ENCODE assay signal across 18 cellular contexts in the genomic region with DNA sequence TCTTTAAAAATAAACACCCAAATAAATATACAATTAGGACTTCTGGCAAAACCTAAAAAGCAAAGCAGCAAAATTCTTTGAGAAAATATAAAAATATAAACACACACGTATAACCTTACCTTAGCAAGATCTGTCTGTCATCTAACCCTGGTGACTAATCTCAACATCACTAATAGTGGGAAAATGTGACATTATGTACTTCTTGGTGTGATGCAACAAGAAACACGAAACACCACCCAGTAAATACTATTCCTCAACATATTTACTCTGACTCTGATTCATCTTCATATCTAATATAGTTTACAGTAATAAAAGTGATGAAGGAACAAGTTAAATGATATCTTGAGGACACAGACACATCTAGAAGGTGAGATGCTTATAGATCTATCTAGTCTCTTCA.
"Had no signal": no experiment of that assay in that cellular context is flagged by ENCODE, and none has a peak within 500 bp of the region (broad histone marks: within the 10 kb centered on the region; RNA-seq: fewer than 3 reads in every experiment).

No MANE protein-coding gene starts in this region.

- DNase-seq: effector memory CD4-positive, alpha-beta T cell; esophagus squamous epithelium; foreskin melanocyte; head of caudate nucleus; hippocampal formation; kidney glomerular epithelial cell; naive thymus-derived CD4-positive, alpha-beta T cell; nephron progenitor cell; stimulated activated CD4-positive, alpha-beta T cell treated with anti-CD3 and anti-CD28 coated beads, Interleukin-12 subunit alpha, Interleukin-12 subunit beta, amount 100 ng/mL, for 4 hours; stimulated activated naive CD4-positive, alpha-beta T cell treated with Interleukin-2 at 50 U/mL for 16 hours; thyroid gland had no signal

- H3K27ac ChIP-seq: esophagus squamous epithelium, parathyroid adenoma, skin epidermis, suprapubic skin, thyroid gland had no signal

- H3K4me3 ChIP-seq: esophagus squamous epithelium, skin epidermis, suprapubic skin, thyroid gland had no signal

- H2AFZ ChIP-seq: parathyroid adenoma had no signal

- H3K9ac ChIP-seq: parathyroid adenoma had no signal

- FAIRE-seq: endometrium, islet of Langerhans, urothelium cell line had no signal

- H3K79me2 ChIP-seq: parathyroid adenoma had no signal

- H3K9me3 ChIP-seq: esophagus squamous epithelium, suprapubic skin, thyroid gland had no signal

- H3K27me3 ChIP-seq: esophagus squamous epithelium, suprapubic skin, thyroid gland had no signal

- H3K4me1 ChIP-seq: esophagus squamous epithelium, parathyroid adenoma, suprapubic skin, thyroid gland had no signal

- H3K36me3 ChIP-seq: esophagus squamous epithelium, suprapubic skin, thyroid gland had no signal

- ATAC-seq: naive thymus-derived CD4-positive, alpha-beta T cell; sciatic nerve had no signal
